Comparison of ENCODE assay signal across 9 cellular contexts in genomic region chr5:5886812-5887486, GRCh38.
DNase-seq lines count a peak whose midpoint lies in the region; ATAC-seq and TF ChIP-seq lines count a peak whose summit lies in the region.
"Had no signal": no experiment of that assay in that cellular context is flagged by ENCODE, and none has a peak within 500 bp of the region (broad histone marks: within the 10 kb centered on the region; RNA-seq: fewer than 3 reads in every experiment).

No MANE protein-coding gene starts in this region.

- no peak overlapping the region for H3K27ac Mint-ChIP-seq in endothelial cell (ENCODE audit: unreplicated experiment)
- H3K27ac Mint-ChIP-seq: CD8-positive, alpha-beta memory T cell had no signal

- POLR2A ChIA-PET in RWPE1 (lab: Yijun Ruan, JAX; ENCODE audit: low non-redundant PET) = no interaction called here

- ATAC-seq in HG03095 (IDR thresholded peaks at IDR 0.05; ENCODE audit: unreplicated experiment) = peak; percentile 74
- no peak for ATAC-seq in HG03521 (IDR thresholded peaks at IDR 0.05; ENCODE audit: unreplicated experiment)

- H3K27ac ChIP-seq in RWPE1 = no peak overlapping the region

- DNase-seq in NCI-H345 (lab: John Stamatoyannopoulos, UW) (peak; percentile 60), NCI-H345 treated with DMSO at 0.1 percent for 48 hours (lab: John Stamatoyannopoulos, UW; ENCODE audit: unreplicated experiment) (no peak), RWPE1 (ENCODE audit: low spot score) (peak; percentile 17), endothelial cell (ENCODE audit: low spot score) (peak; percentile 76), SHP77 (lab: John Stamatoyannopoulos, UW) (no peak)
- DNase-seq in stimulated activated CD4-positive, alpha-beta T cell treated with anti-CD3 and anti-CD28 coated beads, Interleukin-15, amount 100 ng/mL, for 48 hours (ENCODE audit: low read depth in 2 of 2) = peak; percentile 6 to 20

- CTCF ChIA-PET in RWPE1 (lab: Yijun Ruan, JAX) = interaction anchor here (0.5 to 0.7 kb wide), 4 partner anchors 38 to 660 kb away, joined by 3 read pairs; no protein-coding TSS in a partner anchor

- no peak overlapping the region for H3K4me3 Mint-ChIP-seq in endothelial cell (ENCODE audit: unreplicated experiment)
- H3K4me3 Mint-ChIP-seq: CD8-positive, alpha-beta memory T cell had no signal

- H3K27me3 Mint-ChIP-seq in endothelial cell (ENCODE audit: unreplicated experiment) = peaks cover 2% of the 10 kb centered on the region

- no peaks in the 10 kb centered on the region for H3K36me3 Mint-ChIP-seq in endothelial cell (ENCODE audit: low read depth, unreplicated experiment)
- H3K36me3 Mint-ChIP-seq: CD8-positive, alpha-beta memory T cell had no signal

- TF ChIP-seq CTCF in RWPE1 (conservative IDR thresholded peaks at IDR 0.05; ENCODE audit: low read depth) (peak; percentile 67), endothelial cell (IDR thresholded peaks at IDR 0.05; ENCODE audit: unreplicated experiment) (peak; percentile 77)

- no peaks in the 10 kb centered on the region for H3K9me3 Mint-ChIP-seq in endothelial cell (ENCODE audit: unreplicated experiment)

- H3K4me1 Mint-ChIP-seq in endothelial cell (ENCODE audit: unreplicated experiment) = no peaks in the 10 kb centered on the region

Comparison
In these comparisons a context has a peak if more than half of its experiments do, and no peak if none do; other contexts are left out.
1. DNase-seq: peak in NCI-H345 (single experiment), RWPE1 (single experiment), endothelial cell (single experiment) and stimulated activated CD4-positive, alpha-beta T cell treated with anti-CD3 and anti-CD28 coated beads, Interleukin-15, amount 100 ng/mL, for 48 hours (2 of 2); none in NCI-H345 treated with DMSO at 0.1 percent for 48 hours (single experiment) and SHP77 (0 of 2).